In genomic region chr4:84870398-84871163, GRCh38 we compare ENCODE assay signal across 1 cellular context.
TF ChIP-seq lines count a peak whose summit lies in the region.

No MANE protein-coding gene starts in this region.

TF ChIP-seq in WTC11, 78 proteins besides CTCF, POLR2A, EP300 and RAD21 (continued from another document):
- peak; percentile 68; the same call in 1 of the 2 replicates for TF ChIP-seq ZNF281 (CRISPR knock-in tag; IDR thresholded peaks at IDR 0.05)
